Comparison of ENCODE assay signal across 13 cellular contexts in the genomic region with DNA sequence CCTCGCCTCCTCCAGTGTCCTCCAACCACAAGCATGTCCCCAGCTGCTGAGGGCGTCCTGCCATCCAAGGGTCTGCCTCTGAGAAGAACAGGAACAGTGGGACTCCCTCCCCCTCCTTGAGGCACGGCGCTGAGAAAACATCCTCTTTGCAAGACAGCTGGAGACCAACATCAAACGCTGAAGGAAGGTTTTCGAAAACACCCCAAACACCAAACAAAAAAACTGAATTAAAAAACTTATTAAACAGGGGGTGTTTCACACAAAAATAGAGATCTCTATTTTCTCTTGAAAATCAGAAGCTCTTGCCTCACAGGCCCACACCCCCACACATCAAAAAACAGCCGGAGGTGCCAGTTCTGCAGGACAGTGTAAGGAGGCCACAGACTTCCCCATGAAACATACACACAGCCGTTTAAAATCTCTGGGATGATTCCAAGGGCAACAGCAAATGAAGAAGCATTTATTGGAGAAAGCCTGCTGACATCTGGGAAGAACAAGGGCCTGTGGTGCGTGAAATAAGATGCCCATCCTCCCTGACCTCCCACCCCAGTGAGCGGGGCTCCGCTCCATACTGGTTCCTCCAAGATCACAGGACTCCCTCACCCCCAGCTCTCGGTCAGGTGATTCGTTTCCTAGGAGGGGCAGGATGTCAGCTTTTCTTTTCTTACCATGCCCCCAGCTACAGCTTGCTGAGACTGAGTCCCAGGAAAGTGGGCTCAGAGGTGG.
DNase-seq lines count a peak whose midpoint lies in the region; TF ChIP-seq lines count a peak whose summit lies in the region.
"Had no signal": no experiment of that assay in that cellular context is flagged by ENCODE, and none has a peak within 500 bp of the region (broad histone marks: within the 10 kb centered on the region; RNA-seq: fewer than 3 reads in every experiment).

No MANE protein-coding gene starts in this region.

- no peak for DNase-seq in T-helper 1 cell
- DNase-seq in occipital lobe (lab: John Stamatoyannopoulos, UW) = peak; percentile 26
- no peak for DNase-seq in NCI-H226
- DNase-seq in AG08395 (ENCODE audit: low spot score) = no peak
- no peak for DNase-seq in NCI-H524 (lab: John Stamatoyannopoulos, UW)
- DNase-seq: effector CD8-positive, alpha-beta T cell; NCI-H2029; stimulated activated CD4-positive, alpha-beta T cell treated with anti-CD3 and anti-CD28 coated beads, Interleukin-2, amount 100 ng/mL, for 48 hours; transverse colon had no signal

- H2AFZ ChIP-seq in OCI-LY1 (ENCODE audit: low read length) = no peak overlapping the region

- no peaks in the 10 kb centered on the region for H3K9me3 Mint-ChIP-seq in T-helper 1 cell treated with Interleukin-12 subunit alpha and Interleukin-12 subunit beta and Interleukin-4 antibody, amounts not matched to agents 30 μg/mL and 1 μg/mL, for 36 hours
- no peaks in the 10 kb centered on the region for H3K9me3 Mint-ChIP-seq in dendritic cell treated with granulocyte-macrophage colony-stimulating factor and Interleukin-4, amounts not matched to agents 40 ng/mL and 50 ng/mL, for 4 days

- peak overlapping the region; percentile 41 for H3K27ac ChIP-seq in OCI-LY1 (ENCODE audit: low read depth, low read length, poor library complexity, severe bottlenecking)
- H3K27ac ChIP-seq: 22Rv1, transverse colon had no signal

- no peaks in the 10 kb centered on the region for H3K9me2 ChIP-seq in OCI-LY1 (ENCODE audit: low read depth, low read length)

- no peak overlapping the region for H3K9ac ChIP-seq in OCI-LY1 (ENCODE audit: low read length)

- TF ChIP-seq CTCF in OCI-LY1 (IDR thresholded peaks at IDR 0.05; ENCODE audit: low read length) = no peak

- peak overlapping the region; percentile 44 for H3K4me3 Mint-ChIP-seq in T-helper 1 cell treated with Interleukin-12 subunit alpha and Interleukin-12 subunit beta and Interleukin-4 antibody, amounts not matched to agents 30 μg/mL and 1 μg/mL, for 36 hours
- no peak overlapping the region for H3K4me3 Mint-ChIP-seq in dendritic cell treated with granulocyte-macrophage colony-stimulating factor and Interleukin-4, amounts not matched to agents 40 ng/mL and 50 ng/mL, for 4 days

- peaks cover 9% of the 10 kb centered on the region for H3K4me1 ChIP-seq in OCI-LY1 (ENCODE audit: insufficient read depth, low read length, severe bottlenecking)

- peak overlapping the region; percentile 78 for H3K27ac Mint-ChIP-seq in T-helper 1 cell treated with Interleukin-12 subunit alpha and Interleukin-12 subunit beta and Interleukin-4 antibody, amounts not matched to agents 30 μg/mL and 1 μg/mL, for 36 hours
- H3K27ac Mint-ChIP-seq in dendritic cell treated with granulocyte-macrophage colony-stimulating factor and Interleukin-4, amounts not matched to agents 40 ng/mL and 50 ng/mL, for 4 days = peak overlapping the region; percentile 33

- H3K27me3 Mint-ChIP-seq in T-helper 1 cell treated with Interleukin-12 subunit alpha and Interleukin-12 subunit beta and Interleukin-4 antibody, amounts not matched to agents 30 μg/mL and 1 μg/mL, for 36 hours (ENCODE audit: low read depth) = no peaks in the 10 kb centered on the region
- H3K27me3 Mint-ChIP-seq in dendritic cell treated with granulocyte-macrophage colony-stimulating factor and Interleukin-4, amounts not matched to agents 40 ng/mL and 50 ng/mL, for 4 days = no peaks in the 10 kb centered on the region

- H3K27me3 ChIP-seq in OCI-LY1 (ENCODE audit: insufficient read depth, low read length) = no peaks in the 10 kb centered on the region
- H3K27me3 ChIP-seq: transverse colon had no signal

- peaks cover 43% of the 10 kb centered on the region for H3K4me1 Mint-ChIP-seq in T-helper 1 cell treated with Interleukin-12 subunit alpha and Interleukin-12 subunit beta and Interleukin-4 antibody, amounts not matched to agents 30 μg/mL and 1 μg/mL, for 36 hours (ENCODE audit: low read depth)
- peaks cover 53% of the 10 kb centered on the region for H3K4me1 Mint-ChIP-seq in dendritic cell treated with granulocyte-macrophage colony-stimulating factor and Interleukin-4, amounts not matched to agents 40 ng/mL and 50 ng/mL, for 4 days (ENCODE audit: low read depth)

- H3K36me3 Mint-ChIP-seq in T-helper 1 cell treated with Interleukin-12 subunit alpha and Interleukin-12 subunit beta and Interleukin-4 antibody, amounts not matched to agents 30 μg/mL and 1 μg/mL, for 36 hours (ENCODE audit: low read depth) = peaks cover 64% of the 10 kb centered on the region
- H3K36me3 Mint-ChIP-seq in dendritic cell treated with granulocyte-macrophage colony-stimulating factor and Interleukin-4, amounts not matched to agents 40 ng/mL and 50 ng/mL, for 4 days (ENCODE audit: low read depth) = peaks cover 78% of the 10 kb centered on the region

- peaks cover 96% of the 10 kb centered on the region for H3K36me3 ChIP-seq in OCI-LY1 (ENCODE audit: insufficient read depth, low read length)
- H3K36me3 ChIP-seq: transverse colon had no signal

- intact Hi-C loops in dendritic cell treated with granulocyte-macrophage colony-stimulating factor and Interleukin-4, amounts not matched to agents 40 ng/mL and 50 ng/mL, for 4 days (cut with micrococcal nuclease) = loop anchor here (5.0 kb wide), 1 partner anchor 63 kb away; no protein-coding TSS in a partner anchor

- H3K9me3 ChIP-seq in OCI-LY1 (ENCODE audit: low read length) = no peaks in the 10 kb centered on the region
- H3K9me3 ChIP-seq: transverse colon had no signal

- H4K20me1 ChIP-seq in OCI-LY1 (ENCODE audit: insufficient read depth, low read length) = no peaks in the 10 kb centered on the region

- H3K79me2 ChIP-seq in OCI-LY1 (ENCODE audit: insufficient read depth, low read length) = no peaks in the 10 kb centered on the region

- no peak overlapping the region for H3K4me2 ChIP-seq in OCI-LY1 (ENCODE audit: low read length)

- no peaks in the 10 kb centered on the region for H3F3A ChIP-seq in OCI-LY1 (ENCODE audit: insufficient read depth, low read length)

- no peak overlapping the region for H3K4me3 ChIP-seq in OCI-LY1 (ENCODE audit: low read depth, low read length, poor library complexity, severe bottlenecking)
- H3K4me3 ChIP-seq: transverse colon had no signal
